ENCODE assay signal across 15 cellular contexts in genomic region chr12:95385646-95386045, GRCh38.
DNase-seq lines count a peak whose midpoint lies in the region; ATAC-seq, FAIRE-seq and TF ChIP-seq lines count a peak whose summit lies in the region.
"Had no signal": no experiment of that assay in that cellular context is flagged by ENCODE, and none has a peak within 500 bp of the region (broad histone marks: within the 10 kb centered on the region; RNA-seq: fewer than 3 reads in every experiment).

No MANE protein-coding gene starts in this region.

- H3K27me3 Mint-ChIP-seq in activated naive CD8-positive, alpha-beta T cell treated with anti-CD3 and anti-CD28 coated beads, Interleukin-2, amount 50 U/mL, for 24 hours: peaks cover 3% of the 10 kb centered on the region

- no peak overlapping the region for H3K4me3 Mint-ChIP-seq in activated naive CD8-positive, alpha-beta T cell treated with anti-CD3 and anti-CD28 coated beads, Interleukin-2, amount 50 U/mL, for 24 hours
- H3K4me3 Mint-ChIP-seq: activated naive CD4-positive, alpha-beta T cell treated with anti-CD3 and anti-CD28 coated beads for 36 hours; H9; naive thymus-derived CD4-positive, alpha-beta T cell had no signal

- H3K36me3 Mint-ChIP-seq in activated naive CD8-positive, alpha-beta T cell treated with anti-CD3 and anti-CD28 coated beads, Interleukin-2, amount 50 U/mL, for 24 hours (ENCODE audit: low read depth): no peaks in the 10 kb centered on the region
- H3K36me3 Mint-ChIP-seq: naive thymus-derived CD4-positive, alpha-beta T cell had no signal

- peak overlapping the region; percentile 81 for H3K4me2 ChIP-seq in parathyroid adenoma (ENCODE audit: low read length)
- H3K4me2 ChIP-seq: BLaER1 had no signal

- H3K9me3 ChIP-seq in parathyroid adenoma (ENCODE audit: control insufficient read depth, low read length): no peaks in the 10 kb centered on the region

- intact Hi-C loops in posterior vena cava (cut with DNase I): no loop called here

- H3K27me3 ChIP-seq in parathyroid adenoma (ENCODE audit: control insufficient read depth, insufficient read depth, low read length): no peaks in the 10 kb centered on the region
- H3K27me3 ChIP-seq: BLaER1 had no signal

- no peaks in the 10 kb centered on the region for H3K79me2 ChIP-seq in parathyroid adenoma

- ATAC-seq in activated naive CD8-positive, alpha-beta T cell treated with anti-CD3 and anti-CD28 coated beads, Interleukin-2, amount 50 U/mL, for 24 hours: no peak
- no peak for ATAC-seq in HG03342 (IDR thresholded peaks at IDR 0.05; ENCODE audit: unreplicated experiment)
- ATAC-seq: foreskin keratinocyte; naive thymus-derived CD4-positive, alpha-beta T cell had no signal

- no peak overlapping the region for H3K27ac Mint-ChIP-seq in activated naive CD8-positive, alpha-beta T cell treated with anti-CD3 and anti-CD28 coated beads, Interleukin-2, amount 50 U/mL, for 24 hours
- H3K27ac Mint-ChIP-seq: activated naive CD4-positive, alpha-beta T cell treated with anti-CD3 and anti-CD28 coated beads for 36 hours; H9; naive thymus-derived CD4-positive, alpha-beta T cell had no signal

- H3K9ac ChIP-seq in parathyroid adenoma: no peak overlapping the region
- H3K9ac ChIP-seq: BLaER1 had no signal

- H2AFZ ChIP-seq in parathyroid adenoma: peak overlapping the region; percentile 84

- FAIRE-seq in GM12891 (lab: Jason Lieb, UNC): no peak
- FAIRE-seq: GM12892 had no signal

- no peaks in the 10 kb centered on the region for H3K4me1 Mint-ChIP-seq in activated naive CD8-positive, alpha-beta T cell treated with anti-CD3 and anti-CD28 coated beads, Interleukin-2, amount 50 U/mL, for 24 hours
- H3K4me1 Mint-ChIP-seq: H9 had no signal

- peak overlapping the region; percentile 51 for H3K4me3 ChIP-seq in AG10803 (ENCODE audit: low read length)
- H3K4me3 ChIP-seq in parathyroid adenoma (ENCODE audit: low read depth, low read length): peak overlapping the region; percentile 57
- H3K4me3 ChIP-seq: BLaER1 had no signal

- TF ChIP-seq CTCF in AG10803 (conservative IDR thresholded peaks at IDR 0.05; ENCODE audit: low read length) (no peak), parathyroid adenoma (IDR thresholded peaks at IDR 0.05) (no peak)

- H3K27ac ChIP-seq in parathyroid adenoma: peak overlapping the region; percentile 75
- H3K27ac ChIP-seq: BLaER1, foreskin keratinocyte had no signal

- TF ChIP-seq POLR2A in GM12891 (IDR thresholded peaks at IDR 0.05; ENCODE audit: low read depth, low read length): no peak

- peaks cover 11% of the 10 kb centered on the region for H3K4me1 ChIP-seq in parathyroid adenoma
- H3K4me1 ChIP-seq: BLaER1 had no signal

- H3K9me3 Mint-ChIP-seq in activated naive CD8-positive, alpha-beta T cell treated with anti-CD3 and anti-CD28 coated beads, Interleukin-2, amount 50 U/mL, for 24 hours: no peaks in the 10 kb centered on the region
- H3K9me3 Mint-ChIP-seq: activated naive CD4-positive, alpha-beta T cell treated with anti-CD3 and anti-CD28 coated beads for 36 hours had no signal

- H3K36me3 ChIP-seq in parathyroid adenoma (ENCODE audit: control insufficient read depth, insufficient read depth, low read length): no peaks in the 10 kb centered on the region
- H3K36me3 ChIP-seq: BLaER1 had no signal

- DNase-seq in AG10803 (ENCODE audit: low read depth): peak; percentile 69
- DNase-seq in RPMI8226: peak; percentile 26
- peak; percentile 86 for DNase-seq in fibroblast of peridontal ligament (ENCODE audit: extremely low read depth)
- no peak for DNase-seq in GM12891 (ENCODE audit: insufficient read length, low spot score)
- DNase-seq in posterior vena cava (ENCODE audit: low spot score): no peak
- no peak for DNase-seq in activated naive CD8-positive, alpha-beta T cell treated with anti-CD3 and anti-CD28 coated beads, Interleukin-2, amount 50 U/mL, for 24 hours
- DNase-seq: activated naive CD4-positive, alpha-beta T cell treated with anti-CD3 and anti-CD28 coated beads for 36 hours; foreskin keratinocyte; H9; naive thymus-derived CD4-positive, alpha-beta T cell; NCI-H510A had no signal

TF ChIP-seq in GM12891, 5 proteins besides CTCF, POLR2A, EP300 and RAD21:
- TF ChIP-seq TAF1 (IDR thresholded peaks at IDR 0.05; ENCODE audit: low read depth, low read length): no peak
- no peak for TF ChIP-seq POLR2AphosphoS5 (IDR thresholded peaks at IDR 0.05; ENCODE audit: low read depth, low read length)
- TF ChIP-seq SPI1 (IDR thresholded peaks at IDR 0.05; ENCODE audit: low read depth, low read length): no peak
- TF ChIP-seq POU2F2 (IDR thresholded peaks at IDR 0.05; ENCODE audit: low read depth, low read length): no peak
- TF ChIP-seq PAX5 (IDR thresholded peaks at IDR 0.05; ENCODE audit: insufficient read depth, low read length, severe bottlenecking): no peak

Comparison
In these comparisons a context has a peak if more than half of its experiments do, and no peak if none do; other contexts are left out.
1. DNase-seq: peak in AG10803 (single experiment), RPMI8226 (single experiment) and fibroblast of peridontal ligament (single experiment); none in GM12891 (single experiment), posterior vena cava (single experiment) and activated naive CD8-positive, alpha-beta T cell treated with anti-CD3 and anti-CD28 coated beads, Interleukin-2, amount 50 U/mL, for 24 hours (single experiment).